In the genomic region with DNA sequence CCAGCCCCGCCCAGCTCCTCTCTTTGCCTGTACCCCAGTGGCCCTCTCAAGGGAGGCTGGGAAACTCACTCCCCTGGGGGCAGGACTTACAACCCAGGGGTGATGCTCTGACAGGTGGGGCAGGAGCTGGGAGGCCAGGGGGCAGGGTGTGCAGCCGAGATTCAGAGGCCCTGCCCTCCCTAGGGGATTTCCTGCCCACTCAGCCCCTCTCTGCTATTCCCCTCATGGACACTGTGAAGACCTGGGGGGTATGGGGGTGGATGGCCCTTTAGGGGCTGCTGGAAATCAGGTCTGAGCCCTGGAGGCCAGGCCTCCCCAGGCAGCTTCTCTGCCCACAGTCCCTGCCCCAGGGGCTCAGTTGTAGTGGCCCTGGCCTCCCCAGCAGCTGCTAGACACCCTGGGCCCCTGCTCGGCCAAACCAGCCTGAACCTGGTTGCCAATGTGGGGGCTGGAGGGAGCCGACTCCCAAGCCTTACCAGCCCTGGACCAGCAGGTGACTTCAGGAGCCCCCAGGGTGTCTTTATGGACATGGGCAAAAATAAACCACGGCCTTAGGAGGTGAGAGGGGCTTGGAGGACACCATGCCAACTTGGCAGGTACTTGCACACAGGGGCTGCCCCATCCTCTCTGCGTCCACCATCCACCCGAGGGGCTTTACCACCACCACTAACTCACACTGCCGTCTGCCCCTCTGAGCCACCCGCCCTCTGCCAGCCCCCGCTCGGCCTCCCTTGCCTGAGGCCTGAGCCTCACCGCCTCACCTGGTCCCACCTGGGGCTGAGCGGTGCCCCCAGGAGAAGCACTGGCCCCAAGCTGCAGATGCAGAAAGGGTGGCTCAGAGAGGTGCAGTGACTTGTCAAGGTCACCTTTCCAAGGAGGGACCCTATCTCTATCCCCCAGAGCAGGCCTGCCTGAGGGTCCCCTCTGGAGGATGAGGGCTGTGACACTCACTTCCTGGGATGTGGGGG, we compare ENCODE assay signal across 15 cellular contexts. TPM values are rescaled to one million over a fixed set of nuclear protein-coding genes. Genes with fewer than 3 reads are reported as not detected.
DNase-seq lines count a peak whose midpoint lies in the region; ATAC-seq, FAIRE-seq and TF ChIP-seq lines count a peak whose summit lies in the region.
"Had no signal": no experiment of that assay in that cellular context is flagged by ENCODE, and none has a peak within 500 bp of the region (broad histone marks: within the 10 kb centered on the region; RNA-seq: fewer than 3 reads in every experiment).

No MANE protein-coding gene starts in this region.

- no peak for ATAC-seq in K562
- ATAC-seq in GM21825 (IDR thresholded peaks at IDR 0.05; ENCODE audit: unreplicated experiment): no peak
- no peak for ATAC-seq in GM21529 (IDR thresholded peaks at IDR 0.05; ENCODE audit: unreplicated experiment)

- peak overlapping the region in 1 of 2 donors; percentile 67 for H3K4me3 Mint-ChIP-seq in CD14-positive monocyte
- peak overlapping the region; percentile 34 for H3K4me3 Mint-ChIP-seq in neural crest cell

- no peaks in the 10 kb centered on the region for H3K9me1 ChIP-seq in K562 (ENCODE audit: control insufficient read depth, insufficient read depth, low read length)

- FAIRE-seq in K562 (lab: Jason Lieb, UNC): no peak

- H3K27ac ChIP-seq in K562 (ENCODE audit: extremely low read depth, low read depth, low read length): no peak overlapping the region

- no peak overlapping the region for H3K4me3 ChIP-seq in K562

- in situ Hi-C loops in GM13976 (cut with MboI; ENCODE audit: low sequenced_read_pairs, unreplicated experiment) (no loop called here), K562 (cut with MboI) (no loop called here)

- peaks cover 0 to 14% (median 5%) of the 10 kb centered on the region in 7 donors for H3K9me3 Mint-ChIP-seq in CD14-positive monocyte
- H3K9me3 Mint-ChIP-seq in neural crest cell: no peaks in the 10 kb centered on the region

- H3K36me3 ChIP-seq in K562 (ENCODE audit: control insufficient read depth, insufficient read depth, low read length): no peaks in the 10 kb centered on the region

- POLR2A ChIA-PET in K562 (lab: Yijun Ruan, JAX): interaction anchor here (1.0 to 1.6 kb wide), 3 partner anchors 10 to 39 kb away, joined by 3 to 6 read pairs (median 3); no protein-coding TSS in a partner anchor

- H3K27me3 Mint-ChIP-seq in CD14-positive monocyte (ENCODE audit: low read depth in 3 of 3): peaks cover 23 to 44% (median 28%) of the 10 kb centered on the region in 3 donors
- H3K27me3 Mint-ChIP-seq in neural crest cell (ENCODE audit: low read depth): peaks cover 53% of the 10 kb centered on the region

- H4K20me1 ChIP-seq in K562 (replicated peaks; ENCODE audit: control insufficient read depth, insufficient read depth, low read length): peaks cover 13% of the 10 kb centered on the region

- no peaks in the 10 kb centered on the region for H3K9me3 ChIP-seq in K562 (replicated peaks; ENCODE audit: control insufficient read depth, insufficient read depth, low read depth, low read length)

- peaks cover 15% of the 10 kb centered on the region; the same call in 2 of the 3 replicates for H3K79me2 ChIP-seq in K562 (ENCODE audit: control insufficient read depth, insufficient read depth, low read length)
- H3K79me2 ChIP-seq: parathyroid adenoma had no signal

- DNase-seq in CD14-positive monocyte (ENCODE audit: low spot score) (peak; percentile 43), GM13976 (ENCODE audit: low spot score) (peak; percentile 31), K562 (ENCODE audit: extremely low read depth in 1 of 4, low spot score in 3 of 4) (no peak), neural crest cell (ENCODE audit: low read depth, low spot score) (no peak), NCI-H524 (lab: John Stamatoyannopoulos, UW) (no peak), kidney tubule cell (ENCODE audit: low spot score) (no peak)
- DNase-seq: activated CD4-positive, alpha-beta T cell treated with anti-CD3 and anti-CD28 coated beads for 4 hours; amniotic stem cell; cortex of kidney; NCI-H2029 treated with DMSO at 0.1 percent for 48 hours; NCI-H69; stimulated activated CD4-positive, alpha-beta T cell treated with anti-CD3 and anti-CD28 coated beads, Interleukin-12 subunit alpha, Interleukin-12 subunit beta, amount 100 ng/mL, for 4 hours had no signal

- intact Hi-C loops in CD14-positive monocyte (cut with micrococcal nuclease): loop anchor here (2.0 to 5.0 kb wide), 3 partner anchors 35 to 105 kb away; partner anchors contain the start of gene NAP1L4 (in 2 of the 2)
- intact Hi-C loops in K562 (cut with micrococcal nuclease): no loop called here

- peak overlapping the region; percentile 95 to 99 (median 98) for H3K27ac Mint-ChIP-seq in CD14-positive monocyte
- no peak overlapping the region for H3K27ac Mint-ChIP-seq in neural crest cell (ENCODE audit: unreplicated experiment)

- H3K27me3 ChIP-seq in K562 (ENCODE audit: control insufficient read depth in 2 of 2, insufficient read depth in 2 of 2, low read length in 2 of 2): no peaks in the 10 kb centered on the region

- TF ChIP-seq EP300 in K562 (IDR thresholded peaks at IDR 0.05; ENCODE audit: low read length): no peak

- TF ChIP-seq CTCF in CD14-positive monocyte (IDR thresholded peaks at IDR 0.05) (no peak), GM13976 (IDR thresholded peaks at IDR 0.05; ENCODE audit: borderline replicate concordance, control extremely low read depth, extremely low read depth, insufficient read depth, missing control alignments) (no peak), K562 (IDR thresholded peaks at IDR 0.05 in 2 of 3, conservative IDR thresholded peaks at IDR 0.05 in 1 of 3; ENCODE audit: insufficient read depth in 2 of 3, low read depth in 1 of 3, low read length in 3 of 3) (no peak), neural crest cell (conservative IDR thresholded peaks at IDR 0.05) (no peak)

- TF ChIP-seq RAD21 in K562 (CRISPR knock-in tag; conservative IDR thresholded peaks at IDR 0.05 in 1 of 2, IDR thresholded peaks at IDR 0.05 in 1 of 2): no peak

- H3K4me1 Mint-ChIP-seq in CD14-positive monocyte (peaks cover 41% of the 10 kb centered on the region), neural crest cell (peaks cover 15% of the 10 kb centered on the region)

- H3K4me2 ChIP-seq in K562 (ENCODE audit: insufficient read depth, low read length): no peak overlapping the region

- CTCF ChIA-PET in K562 (lab: Yijun Ruan, JAX; ENCODE audit: low intra/inter-chr PET ratio): interaction anchor here (5.2 kb wide), 1 partner anchor 399 kb away, joined by 59 read pairs; no protein-coding TSS in a partner anchor

- peak overlapping the region in 1 of 2 experiments; percentile 20; a peak in 1 of 4 replicates for H3K9ac ChIP-seq in K562 (ENCODE audit: insufficient read depth in 1 of 2, low read depth in 2 of 2, low read length in 2 of 2)
- H3K9ac ChIP-seq: parathyroid adenoma had no signal

- no peak overlapping the region for H2AFZ ChIP-seq in K562 (ENCODE audit: low read depth, low read length)

- TF ChIP-seq POLR2A in K562 (conservative IDR thresholded peaks at IDR 0.05): no peak

- H3K36me3 Mint-ChIP-seq in CD14-positive monocyte: peaks cover 4 to 10% of the 10 kb centered on the region in 2 donors
- peaks cover 2% of the 10 kb centered on the region for H3K36me3 Mint-ChIP-seq in neural crest cell (ENCODE audit: low read depth)

- H3K4me1 ChIP-seq in K562 (replicated peaks in 1 of 2; ENCODE audit: control insufficient read depth in 2 of 2, insufficient read depth in 2 of 2, low read length in 2 of 2): peaks cover 10 to 62% of the 10 kb centered on the region in 2 experiments; a peak in 4 of 5 replicates

- 59% methylated on average over 12 of the region's 13 CpGs for WGBS in K562 (ENCODE audit: insufficient coverage, low coverage, missing lambda C conversion rate)

- no TSS peak for BruUV-seq in K562 (replicated peaks; lab: Mats Ljungman, UMichigan)

RNA-seq across cellular contexts. Expression of gene PHLDA2, which starts 2.8 kb away (rescaled TPM):
- polyA plus RNA-seq in CD14-positive monocyte (1 to 10 TPM; 2.6 to 4.7 TPM), K562 (2011; rRNA removed) (4.7 and 4.9 TPM in 2 replicates), K562 (2014; fragmentation: Illumina TruSeq; extraction: Trizol) (4.0 and 24.8 TPM in 2 replicates), K562 (2014; fragmentation: Nextera tagmentation; extraction: Ambion mirVana) (under 1 TPM; 0.43 to 0.87 TPM), K562 (2014; rRNA removed) (33.6 and 37.8 TPM in 2 replicates)
- total RNA-seq in K562 (2011; cell fraction: chromatin; rRNA removed; ENCODE audit: low replicate concordance): 3.2 and 7.8 TPM in 2 replicates
- total RNA-seq in K562 (2011; cell fraction: nucleolus; rRNA removed): 13.6 and 14.7 TPM in 2 replicates
- total RNA-seq in K562 (2011; cell fraction: nucleoplasm; rRNA removed): 5.4 and 5.7 TPM in 2 replicates
- total RNA-seq in K562 (2014; rRNA removed) (14.8 and 26.2 TPM in 2 replicates), K562 (2014; rRNA removed; fragmentation: Illumina TruSeq; extraction: Trizol) (0.70 and 0.76 TPM in 2 replicates), K562 (2015; rRNA removed; fragmentation: Illumina TruSeq; extraction: Trizol) (5.7 and 6.3 TPM in 2 replicates), K562 (2021) (42.4 and 43.2 TPM in 2 replicates), neural crest cell (1.1 and 1.6 TPM in 2 replicates)
- polyA plus RNA-seq in K562 (2011; cell fraction: cytosol; rRNA removed): 19.3 and 101 TPM in 2 replicates
- 10.5 and 21.0 TPM in 2 replicates for polyA plus RNA-seq in K562 (2011; cell fraction: nucleus; rRNA removed)
- polyA plus RNA-seq in K562 (2012): 26.8 and 31.0 TPM in 2 replicates
- polyA minus RNA-seq in K562 (2011; rRNA and poly(A)+ RNA removed): 0.84 and 1.1 TPM in 2 replicates
- 14.8 and 27.2 TPM in 2 replicates for polyA minus RNA-seq in K562 (2011; cell fraction: cytosol; rRNA and poly(A)+ RNA removed)
- polyA minus RNA-seq in K562 (2011; cell fraction: nucleus; rRNA and poly(A)+ RNA removed): 11.8 and 14.1 TPM in 2 replicates

RNA-seq across cellular contexts. Expression of gene CDKN1C, which starts 46.5 kb away (rescaled TPM):
- polyA plus RNA-seq in CD14-positive monocyte: 1 to 10 TPM; 3.2 to 4.7 TPM
- 7.1 and 13.9 TPM in 2 replicates for total RNA-seq in K562 (2011; cell fraction: chromatin; rRNA removed; ENCODE audit: low replicate concordance)
- total RNA-seq in K562 (2011; cell fraction: nucleolus; rRNA removed): 20.5 and 24.5 TPM in 2 replicates
- total RNA-seq in K562 (2011; cell fraction: nucleoplasm; rRNA removed): 10.9 and 11.1 TPM in 2 replicates
- total RNA-seq in K562 (2014; rRNA removed): 19.2 and 23.5 TPM in 2 replicates
- total RNA-seq in K562 (2014; rRNA removed; fragmentation: Illumina TruSeq; extraction: Trizol): 3.5 and 4.0 TPM in 2 replicates
- 2.8 and 3.5 TPM in 2 replicates for total RNA-seq in K562 (2015; rRNA removed; fragmentation: Illumina TruSeq; extraction: Trizol)
- 21.1 and 21.9 TPM in 2 replicates for total RNA-seq in K562 (2021)
- 9.2 and 17.4 TPM in 2 replicates for polyA plus RNA-seq in K562 (2011; rRNA removed)
- polyA plus RNA-seq in K562 (2011; cell fraction: cytosol; rRNA removed): 12.9 and 29.1 TPM in 2 replicates
- 25.4 and 25.7 TPM in 2 replicates for polyA plus RNA-seq in K562 (2011; cell fraction: nucleus; rRNA removed)
- 10.9 and 13.2 TPM in 2 replicates for polyA plus RNA-seq in K562 (2012)
- 3.9 and 5.2 TPM in 2 replicates for polyA plus RNA-seq in K562 (2014; fragmentation: Illumina TruSeq; extraction: Trizol)
- polyA plus RNA-seq in K562 (2014; fragmentation: Nextera tagmentation; extraction: Ambion mirVana): 10 to 100 TPM in 1 of 2 experiments, 1 to 10 TPM in 1; 9.3 to 18.7 TPM
- polyA plus RNA-seq in K562 (2014; rRNA removed): 11.0 and 13.0 TPM in 2 replicates
- polyA minus RNA-seq in K562 (2011; rRNA and poly(A)+ RNA removed): 4.8 and 6.4 TPM in 2 replicates
- 11.8 and 22.5 TPM in 2 replicates for polyA minus RNA-seq in K562 (2011; cell fraction: cytosol; rRNA and poly(A)+ RNA removed)
- polyA minus RNA-seq in K562 (2011; cell fraction: nucleus; rRNA and poly(A)+ RNA removed): 7.5 and 8.9 TPM in 2 replicates
- 78.3 and 80.0 TPM in 2 replicates for total RNA-seq in neural crest cell

Comparison
In these comparisons a context has a peak if more than half of its experiments do, and no peak if none do; other contexts are left out.
1. DNase-seq: peak in CD14-positive monocyte (single experiment) and GM13976 (single experiment); none in K562 (0 of 4), neural crest cell (single experiment), NCI-H524 (0 of 2) and kidney tubule cell (single experiment).